In genomic region chr11:116193321-116194114, GRCh38 we compare ENCODE assay signal across 8 cellular contexts.
A peak's percentile ranks its signal among the peaks of the same experiment; 100 is the strongest.
DNase-seq lines count a peak whose midpoint lies in the region; ATAC-seq, FAIRE-seq and TF ChIP-seq lines count a peak whose summit lies in the region.

No MANE protein-coding gene starts in this region.

- H3K27me3 ChIP-seq in HepG2 (ENCODE audit: control insufficient read depth in 1 of 2, insufficient read depth in 2 of 2, low read length in 2 of 2): peaks cover 3 to 8% of the 10 kb centered on the region in 2 experiments; a peak in 3 of 5 replicates
- peaks cover 0 to 6% of the 10 kb centered on the region in 2 donors for H3K27me3 ChIP-seq in tibial nerve

- no peak overlapping the region for H3K27ac ChIP-seq in HepG2 (ENCODE audit: extremely low read length, insufficient read depth, low read length)
- peak overlapping the region in 2 of 4 donors; percentile 52 to 65 for H3K27ac ChIP-seq in tibial nerve

- H3K79me2 ChIP-seq in HepG2 (ENCODE audit: insufficient read depth, low read length): no peaks in the 10 kb centered on the region

- CTCF ChIA-PET in HepG2 (lab: Yijun Ruan, JAX; ENCODE audit: low intra/inter-chr PET ratio, low total read pairs): no interaction called here

- DNase-seq in SIG-M5 treated with dmso at 0.1 percent for 504 hours (lab: John Stamatoyannopoulos, UW; ENCODE audit: unreplicated experiment) (peak; percentile 2), SIG-M5 (lab: John Stamatoyannopoulos, UW) (no peak), dermis blood vessel endothelial cell (peak; percentile 53), HepG2 (ENCODE audit: low spot score) (peak; percentile 17), tibial nerve (ENCODE audit: low spot score in 2 of 2) (no peak), HuH-7.5 (ENCODE audit: low spot score) (no peak)

- POLR2A ChIA-PET in HepG2 (lab: Yijun Ruan, JAX): no interaction called here

- in situ Hi-C loops in HepG2 (cut with HindIII; ENCODE audit: extremely low pct_ligation_motif_present, low pct_unique_long_range_greater_than_20kb): no loop called here

- TF ChIP-seq CTCF in HepG2 (CRISPR knock-in tag; IDR thresholded peaks at IDR 0.05) (no peak), tibial nerve (IDR thresholded peaks at IDR 0.05) (peak in 1 of 5 experiments; percentile 11)

- no peaks in the 10 kb centered on the region for H4K20me1 ChIP-seq in HepG2 (ENCODE audit: insufficient read depth, low read length)

- intact Hi-C loops in HepG2 (cut with micrococcal nuclease; ENCODE audit: unreplicated experiment): no loop called here

- peak overlapping the region; percentile 42 to 58 (median 57); a peak in 4 of 6 replicates for H3K4me3 ChIP-seq in HepG2 (replicated peaks in 1 of 3; ENCODE audit: insufficient read depth in 1 of 3, low read depth in 2 of 3, low read length in 3 of 3)
- H3K4me3 ChIP-seq in tibial nerve: peak overlapping the region; percentile 13 to 52 (median 44)

- no peaks in the 10 kb centered on the region for H3K9me3 ChIP-seq in HepG2 (ENCODE audit: low read length)
- no peaks in the 10 kb centered on the region for H3K9me3 ChIP-seq in tibial nerve

- peak; percentile 76 for ATAC-seq in HepG2
- ATAC-seq in GM21515 (IDR thresholded peaks at IDR 0.05; ENCODE audit: unreplicated experiment): no peak
- ATAC-seq in GM18519 (IDR thresholded peaks at IDR 0.05; ENCODE audit: low FRiP score, unreplicated experiment): no peak

- peak overlapping the region; percentile 83 for H3K4me2 ChIP-seq in HepG2 (ENCODE audit: low read depth, low read length)

- H3K36me3 ChIP-seq in HepG2 (replicated peaks in 1 of 2; ENCODE audit: control insufficient read depth in 1 of 2, insufficient read depth in 2 of 2, low read length in 2 of 2) (no peaks in the 10 kb centered on the region), tibial nerve (no peaks in the 10 kb centered on the region)

- BruUV-seq in HepG2 (replicated peaks; lab: Mats Ljungman, UMichigan): no TSS peak

- no peak for TF ChIP-seq EP300 in HepG2 (IDR thresholded peaks at IDR 0.05; ENCODE audit: low read depth in 2 of 2, low read length in 2 of 2)
- no peak for TF ChIP-seq EP300 in HepG2 (CRISPR knock-in tag; IDR thresholded peaks at IDR 0.05; ENCODE audit: borderline replicate concordance)
- TF ChIP-seq EP300 in tibial nerve (IDR thresholded peaks at IDR 0.05): no peak

- 5% methylated on average over 28 of the region's 34 CpGs for WGBS in HepG2 (ENCODE audit: low lambda C conversion rate)
- WGBS in tibial nerve, 2 donors: 1 to 2% methylated on average over 34 of the region's 34 CpGs

- H2AFZ ChIP-seq in HepG2 (ENCODE audit: low read length): peak overlapping the region; percentile 27

- no peak for TF ChIP-seq POLR2A in HepG2 (IDR thresholded peaks at IDR 0.05; ENCODE audit: insufficient read depth in 1 of 2, low read depth in 2 of 2, low read length in 2 of 2)
- no peak for TF ChIP-seq POLR2A in tibial nerve (IDR thresholded peaks at IDR 0.05)

- H3K9ac ChIP-seq in HepG2 (ENCODE audit: insufficient read depth, low read depth, low read length): 0 out of 2 replicates have a peak overlapping the region, but pooled peaks have one; percentile 29

- TF ChIP-seq RAD21 in HepG2 (CRISPR knock-in tag; IDR thresholded peaks at IDR 0.05): no peak

- H3K4me1 ChIP-seq in HepG2 (ENCODE audit: insufficient read depth, low read length) (peaks cover 11% of the 10 kb centered on the region), tibial nerve (peaks cover 0 to 12% (median 2%) of the 10 kb centered on the region in 4 donors)

- FAIRE-seq in HepG2 (lab: Jason Lieb, UNC): no peak

TF ChIP-seq in HepG2, 621 proteins besides CTCF, POLR2A, EP300 and RAD21 (continues in another document):
- TF ChIP-seq ZNF512 (CRISPR knock-in tag; IDR thresholded peaks at IDR 0.05) (0 out of 2 replicates have a peak, but pooled peaks have one; percentile 46), MEF2D (CRISPR knock-in tag; IDR thresholded peaks at IDR 0.05) (no peak), MED1 (CRISPR knock-in tag; IDR thresholded peaks at IDR 0.05) (no peak), TCF7 (IDR thresholded peaks at IDR 0.05; ENCODE audit: low read depth) (peak; percentile 40; the same call in 1 of the 2 replicates), KDM4B (CRISPR knock-in tag; IDR thresholded peaks at IDR 0.05) (no peak), HES4 (CRISPR knock-in tag; IDR thresholded peaks at IDR 0.05; ENCODE audit: borderline replicate concordance) (no peak), ZNF770 (CRISPR knock-in tag; IDR thresholded peaks at IDR 0.05) (peak; percentile 30; the same call in 1 of the 2 replicates), PATZ1 (CRISPR knock-in tag; IDR thresholded peaks at IDR 0.05) (0 out of 2 replicates have a peak, but pooled peaks have one; percentile 28), ZNF788 (CRISPR knock-in tag; IDR thresholded peaks at IDR 0.05; ENCODE audit: borderline replicate concordance) (no peak), CBX5 (CRISPR knock-in tag; IDR thresholded peaks at IDR 0.05; ENCODE audit: borderline replicate concordance) (no peak)

Comparison
In these comparisons a context has a peak if more than half of its experiments do, and no peak if none do; other contexts are left out.
1. DNase-seq: peak in SIG-M5 treated with dmso at 0.1 percent for 504 hours (single experiment), dermis blood vessel endothelial cell (single experiment) and HepG2 (single experiment); none in SIG-M5 (single experiment), tibial nerve (0 of 2) and HuH-7.5 (single experiment).